ENCODE assay signal across 9 cellular contexts in the genomic region with DNA sequence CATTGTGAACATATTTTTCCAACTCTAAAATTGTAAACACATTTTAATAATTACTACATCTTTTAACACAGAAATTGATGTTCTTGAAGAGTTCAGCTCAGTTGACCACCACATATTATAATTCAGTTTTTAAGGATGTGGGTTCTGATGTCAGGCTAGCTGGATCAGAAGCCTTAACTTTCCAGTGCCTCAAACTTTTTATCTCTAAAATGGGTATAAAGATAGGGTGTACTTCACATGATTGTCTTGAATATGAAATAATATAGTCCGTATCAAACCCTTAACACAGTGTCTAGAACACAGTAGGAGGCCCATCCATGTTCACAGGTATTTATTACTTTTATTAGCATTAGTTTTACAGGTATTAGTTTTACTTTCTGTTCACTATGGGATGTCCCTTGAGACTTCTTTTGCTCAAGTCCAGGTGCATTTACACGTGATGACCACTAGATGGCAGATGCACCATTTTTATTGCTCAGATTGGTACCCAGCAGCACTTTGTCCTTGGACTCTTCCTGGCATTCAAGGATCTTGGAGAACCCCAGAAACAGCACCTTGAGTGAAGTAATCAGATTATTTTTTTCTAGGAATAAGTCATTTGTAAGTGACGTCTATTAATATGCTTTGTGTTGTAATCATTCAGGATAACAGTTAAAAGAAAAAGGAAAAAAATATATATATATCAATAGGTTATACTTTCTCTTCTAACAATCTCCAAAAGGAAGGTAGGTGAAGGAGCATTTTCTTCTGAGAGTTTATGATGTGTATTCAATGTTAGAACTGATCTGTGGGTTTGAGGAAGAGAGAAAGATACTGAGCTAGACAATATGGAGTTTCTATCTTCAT.
DNase-seq lines count a peak whose midpoint lies in the region; ATAC-seq and TF ChIP-seq lines count a peak whose summit lies in the region.
"Had no signal": no experiment of that assay in that cellular context is flagged by ENCODE, and none has a peak within 500 bp of the region (broad histone marks: within the 10 kb centered on the region; RNA-seq: fewer than 3 reads in every experiment).

No MANE protein-coding gene starts in this region.

- in situ Hi-C loops in astrocyte of the spinal cord (cut with HindIII; ENCODE audit: low sequenced_read_pairs): no loop called here

- no peak overlapping the region for H3K4me3 ChIP-seq in astrocyte of the spinal cord (ENCODE audit: low read depth, low read length)

- peak; percentile 94 for ATAC-seq in HG03108 (IDR thresholded peaks at IDR 0.05; ENCODE audit: unreplicated experiment)
- ATAC-seq in stimulated activated memory B cell treated with anti-CD40 and anti-IgM and Interleukin-4, amounts not matched to agents 10 μg/mL and 1 μg/mL and 100 μg/mL, for 72 hours: peak; percentile 76

- peak; percentile 84 for TF ChIP-seq CTCF in astrocyte of the spinal cord (IDR thresholded peaks at IDR 0.05; ENCODE audit: low read depth, low read length)

- no peaks in the 10 kb centered on the region for H3K27me3 Mint-ChIP-seq in stimulated activated memory B cell treated with anti-CD40 and anti-IgM and Interleukin-4, amounts not matched to agents 10 μg/mL and 1 μg/mL and 100 μg/mL, for 72 hours

- no peaks in the 10 kb centered on the region for H3K9me3 Mint-ChIP-seq in stimulated activated memory B cell treated with anti-CD40 and anti-IgM and Interleukin-4, amounts not matched to agents 10 μg/mL and 1 μg/mL and 100 μg/mL, for 72 hours
- H3K9me3 Mint-ChIP-seq: activated T-cell treated with anti-CD3 and anti-CD28 coated beads, Interleukin-2, amount 50 U/mL, for 4 hours had no signal

- H3K36me3 Mint-ChIP-seq in stimulated activated memory B cell treated with anti-CD40 and anti-IgM and Interleukin-4, amounts not matched to agents 10 μg/mL and 1 μg/mL and 100 μg/mL, for 72 hours: no peaks in the 10 kb centered on the region

- H3K4me1 Mint-ChIP-seq in stimulated activated memory B cell treated with anti-CD40 and anti-IgM and Interleukin-4, amounts not matched to agents 10 μg/mL and 1 μg/mL and 100 μg/mL, for 72 hours: no peaks in the 10 kb centered on the region

- DNase-seq in DMS153 treated with DMSO at 0.1 percent for 48 hours (lab: John Stamatoyannopoulos, UW; ENCODE audit: unreplicated experiment): peak; percentile 58
- DNase-seq in GM19240 (ENCODE audit: insufficient read length, low spot score): peak; percentile 28
- DNase-seq in NCI-H2227 (lab: John Stamatoyannopoulos, UW; ENCODE audit: unreplicated experiment): peak; percentile 56
- DNase-seq in astrocyte of the spinal cord (ENCODE audit: low read depth, low spot score): peak; percentile 70
- peak; percentile 15 for DNase-seq in iPS DF 19.7 (ENCODE audit: low read depth, low spot score)
- DNase-seq in stimulated activated naive CD4-positive, alpha-beta T cell treated with Interleukin-2 at 50 U/mL for 16 hours (lab: John Stamatoyannopoulos, UW): no peak
- DNase-seq: activated T-cell treated with anti-CD3 and anti-CD28 coated beads, Interleukin-2, amount 50 U/mL, for 4 hours had no signal

- no peak overlapping the region for H3K27ac Mint-ChIP-seq in stimulated activated memory B cell treated with anti-CD40 and anti-IgM and Interleukin-4, amounts not matched to agents 10 μg/mL and 1 μg/mL and 100 μg/mL, for 72 hours

- no peak overlapping the region for H3K4me3 Mint-ChIP-seq in stimulated activated memory B cell treated with anti-CD40 and anti-IgM and Interleukin-4, amounts not matched to agents 10 μg/mL and 1 μg/mL and 100 μg/mL, for 72 hours
- H3K4me3 Mint-ChIP-seq: activated T-cell treated with anti-CD3 and anti-CD28 coated beads, Interleukin-2, amount 50 U/mL, for 4 hours had no signal
